Comparison of ENCODE assay signal across 1 cellular context in genomic region chr11:46593550-46594382, GRCh38.
A peak's percentile ranks its signal among the peaks of the same experiment; 100 is the strongest.
TF ChIP-seq lines count a peak whose summit lies in the region.

Gene AMBRA1 (minus strand): TSS chr11:46594023. CDS start chr11:46548380, 45,643 bp downstream.

TF ChIP-seq in K562, 482 proteins besides CTCF, POLR2A, EP300 and RAD21 (continued from another document and continues in another):
- TF ChIP-seq U2AF2 (optimal IDR thresholded peaks at IDR 0.05; ENCODE audit: low read depth, low read length) (no peak), KAT8 (IDR thresholded peaks at IDR 0.05; ENCODE audit: low read depth) (no peak), EGR1 (conservative IDR thresholded peaks at IDR 0.05) (peak; percentile 69), ETS1 (conservative IDR thresholded peaks at IDR 0.05; ENCODE audit: control insufficient read depth, low read depth, low read length) (peak; percentile 93), L3MBTL2 (IDR thresholded peaks at IDR 0.05) (peak; percentile 97), MGA (IDR thresholded peaks at IDR 0.05) (peak; percentile 28; the same call in 1 of the 2 replicates), FOXM1 (IDR thresholded peaks at IDR 0.05; ENCODE audit: low read depth) (peak; percentile 74), FOXM1 (CRISPR knock-in tag; IDR thresholded peaks at IDR 0.05; ENCODE audit: low read depth) (no peak), NEUROD1 (IDR thresholded peaks at IDR 0.05; ENCODE audit: borderline replicate concordance, low read depth, low read length, partially characterized antibody) (peak; percentile 91), JUN (IDR thresholded peaks at IDR 0.05; ENCODE audit: borderline replicate concordance, low read depth, low read length) (peak; percentile 41; the same call in 1 of the 2 replicates), JUN (CRISPR knock-in tag; IDR thresholded peaks at IDR 0.05; ENCODE audit: borderline replicate concordance) (no peak; the same call in 1 of the 2 replicates), DIDO1 (tag; IDR thresholded peaks at IDR 0.05; ENCODE audit: low read depth) (peak; percentile 77), RBM15 (IDR thresholded peaks at IDR 0.05; ENCODE audit: insufficient read depth, low read length) (no peak), ZNF75A (CRISPR knock-in tag; IDR thresholded peaks at IDR 0.05) (no peak), ZBTB8A (IDR thresholded peaks at IDR 0.05; ENCODE audit: partially characterized antibody) (no peak), POLR2AphosphoS2 (IDR thresholded peaks at IDR 0.05; ENCODE audit: low read length) (no peak; the same call in 1 of the 2 replicates), NFE2 (IDR thresholded peaks at IDR 0.05; ENCODE audit: low read depth) (0 out of 2 replicates have a peak, but pooled peaks have one; percentile 8), NR2C2 (CRISPR knock-in tag; IDR thresholded peaks at IDR 0.05) (no peak), NR2C2 (tag; IDR thresholded peaks at IDR 0.05) (peak; percentile 13; the same call in 1 of the 2 replicates), ZNF609 (CRISPR knock-in tag; IDR thresholded peaks at IDR 0.05; ENCODE audit: borderline replicate concordance) (no peak), CEBPG (CRISPR knock-in tag; IDR thresholded peaks at IDR 0.05) (no peak), CEBPG (tag; conservative IDR thresholded peaks at IDR 0.05 in 1 of 2, IDR thresholded peaks at IDR 0.05 in 1 of 2) (peak in 1 of 2 experiments; percentile 64; a peak in 2 of 4 replicates), CEBPZ (IDR thresholded peaks at IDR 0.05; ENCODE audit: borderline replicate concordance, low read depth, low read length) (peak; percentile 54; the same call in 1 of the 2 replicates), ZNF354B (CRISPR knock-in tag; IDR thresholded peaks at IDR 0.05) (no peak), NFIX (CRISPR knock-in tag; IDR thresholded peaks at IDR 0.05; ENCODE audit: low read depth) (no peak), NCOA6 (IDR thresholded peaks at IDR 0.05) (no peak), DLX4 (CRISPR knock-in tag; IDR thresholded peaks at IDR 0.05) (no peak), LEF1 (IDR thresholded peaks at IDR 0.05) (peak; percentile 60; the same call in 1 of the 2 replicates), CHAMP1 (IDR thresholded peaks at IDR 0.05) (no peak), SIX5 (IDR thresholded peaks at IDR 0.05; ENCODE audit: borderline replicate concordance in 1 of 2, insufficient read depth in 1 of 2, low read depth in 1 of 2, low read length in 2 of 2) (peak; percentile 36 to 42; a peak in 3 of 4 replicates), TBL1XR1 (IDR thresholded peaks at IDR 0.05; ENCODE audit: low read length in 2 of 2) (peak; percentile 60 to 75; a peak in 2 of 4 replicates), ZNF589 (CRISPR knock-in tag; IDR thresholded peaks at IDR 0.05; ENCODE audit: low read depth) (peak; percentile 0; the same call in 1 of the 2 replicates), CEBPB (tag; IDR thresholded peaks at IDR 0.05) (peak; percentile 79), KDM2B (CRISPR knock-in tag; IDR thresholded peaks at IDR 0.05) (no peak), POLR2AphosphoS5 (IDR thresholded peaks at IDR 0.05; ENCODE audit: control insufficient read depth, insufficient read depth, low read depth, low read length) (peak; percentile 67)
